In genomic region chr18:10930078-10930477, GRCh38 we compare ENCODE assay signal across 30 cellular contexts.
"Had no signal": no experiment of that assay in that cellular context is flagged by ENCODE, and none has a peak within 500 bp of the region (broad histone marks: within the 10 kb centered on the region; RNA-seq: fewer than 3 reads in every experiment).

No MANE protein-coding gene starts in this region.

- H3K4me3 ChIP-seq: adrenal gland, body of pancreas, lower lobe of right lung, mucosa of descending colon, ovary, prostate gland, skin epidermis, thoracic aorta, uterus had no signal

- ATAC-seq: activated CD4-positive, CD25-positive, alpha-beta regulatory T cell treated with anti-CD3 and anti-CD28 coated beads, Interleukin-2, amount 50 U/mL, for 24 hours; body of pancreas; left lobe of liver; lower lobe of right lung; mucosa of descending colon; natural killer cell treated with Interleukin-12 subunit alpha and Interleukin-12 subunit beta and Interleukin-15 and Interleukin-18, amount 100 ng/mL, for 72 hours; sciatic nerve; stimulated activated naive CD8-positive, alpha-beta T cell treated with anti-CD3 and anti-CD28 coated beads, Interleukin-15, Interleukin-2, amounts not matched to agents 100 U/mL and 50 U/mL, for 24 hours had no signal

- FAIRE-seq: colon, endometrium, frontal cortex had no signal

- H3K36me3 ChIP-seq: adrenal gland, lower lobe of right lung, ovary, prostate gland, thoracic aorta, uterus had no signal

- H3K4me1 ChIP-seq: lower lobe of right lung, prostate gland had no signal

- H3K27me3 ChIP-seq: adrenal gland, body of pancreas, ovary, uterus had no signal

- H3K27ac ChIP-seq: adrenal gland, body of pancreas, epithelial cell of prostate, lower lobe of right lung, ovary, prostate gland, skin epidermis, thoracic aorta, uterus had no signal

- DNase-seq: activated CD4-positive, alpha-beta T cell treated with anti-CD3 and anti-CD28 coated beads for 48 hours; activated CD4-positive, alpha-beta T cell treated with anti-CD3 and anti-CD28 coated beads, Interleukin-2, amount 50 U/mL, for 48 hours; activated CD8-positive, alpha-beta memory T cell treated with anti-CD3 and anti-CD28 coated beads for 24 hours; activated effector memory CD4-positive, alpha-beta T cell treated with Interleukin-2 at 50 U/mL for 16 hours; activated naive CD4-positive, alpha-beta T cell treated with anti-CD3 and anti-CD28 coated beads for 36 hours; activated naive CD8-positive, alpha-beta T cell treated with anti-CD3 and anti-CD28 coated beads for 36 hours; adrenal gland; aorta; body of pancreas; dermis blood vessel endothelial cell; effector CD4-positive, alpha-beta T cell; lower lobe of right lung; mucosa of descending colon; ovary; retina; stimulated activated CD4-positive, alpha-beta T cell treated with anti-CD3 and anti-CD28 coated beads, Interleukin-12 subunit alpha, Interleukin-12 subunit beta, amount 100 ng/mL, for 4 hours; stimulated activated CD4-positive, alpha-beta T cell treated with anti-CD3 and anti-CD28 coated beads, Interleukin-4, amount 100 ng/mL, for 1 hour; stimulated activated naive CD8-positive, alpha-beta T cell treated with anti-CD3 and anti-CD28 coated beads, Interleukin-15, Interleukin-2, amounts not matched to agents 100 U/mL and 50 U/mL, for 24 hours; uterus had no signal

- H3K9me3 ChIP-seq: adrenal gland, body of pancreas, lower lobe of right lung, mucosa of descending colon, ovary, prostate gland, thoracic aorta, uterus had no signal
